9 cellular contexts compared by ENCODE assay signal in the genomic region with DNA sequence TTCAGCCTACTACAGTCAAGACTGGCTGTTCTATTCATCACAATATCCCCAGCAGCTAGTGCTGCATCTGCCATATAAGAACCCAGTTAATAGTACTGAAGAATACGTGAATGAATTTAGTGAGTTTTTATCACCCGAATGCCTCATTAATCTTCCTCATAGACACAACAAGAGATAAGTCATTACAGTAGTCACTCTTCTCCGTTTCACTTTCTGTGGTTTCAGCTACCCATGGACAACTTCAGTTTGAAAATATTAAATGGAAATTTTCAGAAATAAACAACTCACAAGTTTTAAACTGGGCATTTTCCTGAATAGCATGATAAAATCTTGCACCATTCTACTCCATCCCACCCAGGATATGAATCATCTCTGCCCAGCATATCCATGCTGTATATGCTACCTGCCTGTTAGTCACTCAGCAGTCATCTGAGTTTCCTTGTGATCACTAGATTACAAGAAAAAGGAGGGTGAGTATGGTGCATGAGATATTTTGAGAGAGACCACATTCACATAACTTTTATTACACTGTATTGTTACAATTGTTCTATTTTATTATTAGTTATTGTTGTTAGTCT.
DNase-seq lines count a peak whose midpoint lies in the region; ATAC-seq and TF ChIP-seq lines count a peak whose summit lies in the region.
"Had no signal": no experiment of that assay in that cellular context is flagged by ENCODE, and none has a peak within 500 bp of the region (broad histone marks: within the 10 kb centered on the region; RNA-seq: fewer than 3 reads in every experiment).

No MANE protein-coding gene starts in this region.

- ATAC-seq in GM18505 (IDR thresholded peaks at IDR 0.05; ENCODE audit: unreplicated experiment) = peak; percentile 81
- ATAC-seq in HG02759 (IDR thresholded peaks at IDR 0.05; ENCODE audit: unreplicated experiment) = peak; percentile 60
- ATAC-seq in HG03460 (IDR thresholded peaks at IDR 0.05; ENCODE audit: unreplicated experiment) = no peak
- no peak for ATAC-seq in upper lobe of right lung

- H3K9me2 ChIP-seq in OCI-LY7 (ENCODE audit: insufficient read depth, low read length) = no peaks in the 10 kb centered on the region

- no peak for TF ChIP-seq CTCF in OCI-LY7 (conservative IDR thresholded peaks at IDR 0.05; ENCODE audit: low read length)
- no peak for TF ChIP-seq CTCF in upper lobe of right lung (IDR thresholded peaks at IDR 0.05)

- H3K36me3 ChIP-seq in OCI-LY7 (ENCODE audit: insufficient read depth, low read length) (no peaks in the 10 kb centered on the region), upper lobe of right lung (no peaks in the 10 kb centered on the region)

- no peak overlapping the region for H3K27ac ChIP-seq in OCI-LY7 (ENCODE audit: low read depth, low read length, poor library complexity, severe bottlenecking)
- H3K27ac ChIP-seq in upper lobe of right lung = no peak overlapping the region

- H3K9me3 ChIP-seq in OCI-LY7 (ENCODE audit: low read length) = no peaks in the 10 kb centered on the region
- H3K9me3 ChIP-seq in upper lobe of right lung = no peaks in the 10 kb centered on the region

- no peak overlapping the region for H3K4me2 ChIP-seq in OCI-LY7 (ENCODE audit: low read length)

- DNase-seq in RKO (ENCODE audit: low spot score) = peak; percentile 90
- peak; percentile 53 for DNase-seq in glomerular visceral epithelial cell (ENCODE audit: extremely low spot score)
- DNase-seq in iPS-NIHi7 (ENCODE audit: extremely low spot score) = no peak
- DNase-seq in OCI-LY7 (ENCODE audit: low spot score) = no peak
- DNase-seq in upper lobe of right lung = no peak
- DNase-seq: activated T-cell treated with anti-CD3 and anti-CD28 coated beads, Interleukin-2, amount 50 U/mL, for 24 hours had no signal

- H3K79me2 ChIP-seq in OCI-LY7 (ENCODE audit: insufficient read depth, low read depth, low read length) = no peaks in the 10 kb centered on the region

- no peaks in the 10 kb centered on the region for H4K20me1 ChIP-seq in OCI-LY7 (ENCODE audit: insufficient read depth, low read length)

- no peak overlapping the region for H2AFZ ChIP-seq in OCI-LY7 (ENCODE audit: low read length)

- CTCF ChIA-PET in OCI-LY7 (lab: Charles Lee; ENCODE audit: unreplicated experiment) = no interaction called here

- BruUV-seq in OCI-LY7 (replicated peaks; lab: Mats Ljungman, UMichigan) = no TSS peak

- POLR2A ChIA-PET in OCI-LY7 (lab: Charles Lee) = no interaction called here

- H3K4me3 ChIP-seq in OCI-LY7 (ENCODE audit: low read depth, low read length, poor library complexity, severe bottlenecking) (no peak overlapping the region), upper lobe of right lung (no peak overlapping the region)

- H3K27me3 ChIP-seq in upper lobe of right lung = no peaks in the 10 kb centered on the region

- TF ChIP-seq POLR2A in GM18505 (IDR thresholded peaks at IDR 0.05; ENCODE audit: borderline replicate concordance, extremely low read depth, insufficient read depth, insufficient read length) = no peak

- no peaks in the 10 kb centered on the region for H3K4me1 ChIP-seq in OCI-LY7 (ENCODE audit: insufficient read depth, low read length, poor library complexity, severe bottlenecking)
- H3K4me1 ChIP-seq in upper lobe of right lung = no peaks in the 10 kb centered on the region

- intact Hi-C loops in OCI-LY7 (cut with micrococcal nuclease; ENCODE audit: unreplicated experiment) = no loop called here
- intact Hi-C loops in upper lobe of right lung (cut with DNase I) = no loop called here

Comparison
In these comparisons a context has a peak if more than half of its experiments do, and no peak if none do; other contexts are left out.
1. ATAC-seq: peak in GM18505 (single experiment) and HG02759 (single experiment); none in HG03460 (single experiment) and upper lobe of right lung (single experiment).
2. DNase-seq: peak in RKO (single experiment) and glomerular visceral epithelial cell (single experiment); none in iPS-NIHi7 (single experiment), OCI-LY7 (single experiment) and upper lobe of right lung (single experiment).